In the genomic region with DNA sequence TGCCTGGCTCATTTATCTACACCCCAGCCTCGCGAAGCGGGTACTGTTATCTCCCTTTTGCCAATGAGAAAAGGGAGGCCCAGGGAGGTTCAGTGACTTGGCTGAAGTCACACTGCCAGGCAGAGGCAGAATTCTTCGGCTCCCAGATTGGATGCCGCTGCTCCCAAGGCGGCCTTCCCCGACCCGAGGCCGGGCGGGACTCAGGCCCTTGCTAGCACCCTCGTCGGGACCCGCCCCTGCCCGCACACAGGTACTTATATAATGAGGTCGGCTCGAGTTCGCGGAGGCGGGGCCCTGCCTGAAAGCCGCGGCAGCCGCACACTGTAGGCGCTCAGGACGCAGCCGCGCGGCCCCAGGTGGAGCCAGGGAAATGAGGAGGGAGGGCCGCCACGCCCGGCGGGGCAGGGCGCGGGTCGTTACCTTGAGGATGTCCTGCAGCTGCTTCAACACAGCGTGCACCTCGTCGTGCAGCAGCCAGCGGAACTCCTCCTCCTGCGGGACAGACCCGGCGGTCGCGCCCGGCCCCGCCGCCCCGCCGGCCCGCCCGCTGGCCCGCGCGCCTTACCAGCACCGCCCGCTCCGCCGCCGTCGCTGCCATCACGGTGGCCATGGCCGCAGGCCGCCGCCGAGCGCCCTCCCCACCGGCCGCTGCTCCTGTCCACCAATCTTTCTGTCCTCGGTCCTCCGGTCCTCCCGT, we compare ENCODE assay signal across 8 cellular contexts. TPM values are rescaled to one million over a fixed set of nuclear protein-coding genes. Genes with fewer than 3 reads are reported as not detected.
DNase-seq lines count a peak whose midpoint lies in the region; ATAC-seq and TF ChIP-seq lines count a peak whose summit lies in the region.

A gene with protein sequence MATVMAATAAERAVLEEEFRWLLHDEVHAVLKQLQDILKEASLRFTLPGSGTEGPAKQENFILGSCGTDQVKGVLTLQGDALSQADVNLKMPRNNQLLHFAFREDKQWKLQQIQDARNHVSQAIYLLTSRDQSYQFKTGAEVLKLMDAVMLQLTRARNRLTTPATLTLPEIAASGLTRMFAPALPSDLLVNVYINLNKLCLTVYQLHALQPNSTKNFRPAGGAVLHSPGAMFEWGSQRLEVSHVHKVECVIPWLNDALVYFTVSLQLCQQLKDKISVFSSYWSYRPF (minus strand): TSS at position 672 of the 697 bp plus-strand sequence. CDS start 62 bp downstream, at position 610.

- H3K9me3 Mint-ChIP-seq in T-cell: no peaks in the 10 kb centered on the region

- H3K27me3 ChIP-seq in right cardiac atrium (ENCODE audit: control insufficient read depth, insufficient read depth) (no peaks in the 10 kb centered on the region), uterus (no peaks in the 10 kb centered on the region)

- peaks cover 7 to 21% (median 18%) of the 10 kb centered on the region in 3 donors for H3K4me1 Mint-ChIP-seq in T-cell

- H3K4me1 ChIP-seq in right cardiac atrium (ENCODE audit: control insufficient read depth, insufficient read depth, low read length) (no peaks in the 10 kb centered on the region), uterus (peaks cover 0 to 11% of the 10 kb centered on the region in 2 donors)

- WGBS in right cardiac atrium: under 1% methylated on average over 70 of the region's 70 CpGs

- H3K27ac Mint-ChIP-seq in T-cell: peak within 1 kb of the TSS; percentile 87 to 88

- no peak for TF ChIP-seq POLR2A in uterus (IDR thresholded peaks at IDR 0.05)

- intact Hi-C loops in right cardiac atrium (cut with DNase I): loop anchor here in 1 of 4 donors (10.0 kb wide), 1 partner anchor 153 kb away; a partner anchor contains a TSS
- intact Hi-C loops in uterus (cut with DNase I; ENCODE audit: low total_unique reads): loop anchor here (5.0 kb wide), 1 partner anchor 35 kb away; a partner anchor contains a TSS

- H3K27ac ChIP-seq in right cardiac atrium (ENCODE audit: low read length) (peak within 1 kb of the TSS; percentile 64), uterus (peak within 1 kb of the TSS; percentile 70 to 85)

- POLR2A ChIA-PET in T-cell (lab: Charles Lee): interaction anchor here in 1 of 2 donors (1.0 kb wide), 1 partner anchor 68 kb away, joined by 5 read pairs; a partner anchor contains a TSS

- H3K9me3 ChIP-seq in right cardiac atrium (ENCODE audit: control insufficient read depth, low read length) (no peaks in the 10 kb centered on the region), uterus (no peaks in the 10 kb centered on the region)

- peak; percentile 55 for ATAC-seq in HG02642 (IDR thresholded peaks at IDR 0.05; ENCODE audit: poor library complexity, unreplicated experiment)
- peak; percentile 77 to 78 (median 78) for ATAC-seq in T-cell (replicated peaks in 1 of 4)
- peak; percentile 13 to 60 for ATAC-seq in right cardiac atrium

- H3K4me3 ChIP-seq in GM12875 (ENCODE audit: low read depth, low read length) (peak within 1 kb of the TSS; percentile 76), right cardiac atrium (ENCODE audit: low read length) (peak within 1 kb of the TSS; percentile 66), uterus (peak within 1 kb of the TSS; percentile 51 to 83)

- no peaks in the 10 kb centered on the region for H3K27me3 Mint-ChIP-seq in T-cell

- TF ChIP-seq CTCF in GM12875 (IDR thresholded peaks at IDR 0.05; ENCODE audit: borderline replicate concordance, insufficient read depth, low read depth, low read length) (no peak), uterus (IDR thresholded peaks at IDR 0.05) (no peak)

- DNase-seq in NCI-H1092 treated with DMSO at 0.1 percent for 48 hours (lab: John Stamatoyannopoulos, UW): peak; percentile 73
- peak; percentile 72 to 88 (median 82) for DNase-seq in T-cell
- DNase-seq in amygdala (lab: John Stamatoyannopoulos, UW): peak in 36 of 56 donors; percentile 18 to 71 (median 50)
- peak; percentile 72 to 94 (median 90) for DNase-seq in right cardiac atrium
- peak; percentile 73 for DNase-seq in putamen (ENCODE audit: low spot score)
- DNase-seq in uterus: peak; percentile 57 to 63

- H3K36me3 ChIP-seq in uterus: no peaks in the 10 kb centered on the region

- CTCF ChIA-PET in T-cell (lab: Charles Lee): interaction anchor here in 1 of 2 donors (1.0 to 1.2 kb wide), 2 partner anchors 34 to 68 kb away, joined by 5 read pairs; a partner anchor contains a TSS

- peaks cover 3% of the 10 kb centered on the region for H3K36me3 Mint-ChIP-seq in T-cell

- peak within 1 kb of the TSS; percentile 81 to 87 (median 84) for H3K4me3 Mint-ChIP-seq in T-cell

RNA-seq across cellular contexts. Expression of the gene that starts here (rescaled TPM):
- total RNA-seq in T-cell (10 to 100 TPM; 12.1 to 20.2 (median 13.2) TPM), right cardiac atrium (10 to 100 TPM; 55.0 to 76.4 (median 65.3) TPM), uterus (10 to 100 TPM in 3 of 4 donors, 1 to 10 TPM in 1; 7.9 to 70.6 (median 21.5) TPM)
- 86.3 TPM for polyA plus RNA-seq in right cardiac atrium

Comparison
In these comparisons a context has a peak if more than half of its experiments do, and no peak if none do; other contexts are left out.
1. Peak in every context shown above with its lines: DNase-seq, ATAC-seq, H3K4me3 ChIP-seq and H3K27ac ChIP-seq.